ENCODE assay signal across 8 cellular contexts in the genomic region with DNA sequence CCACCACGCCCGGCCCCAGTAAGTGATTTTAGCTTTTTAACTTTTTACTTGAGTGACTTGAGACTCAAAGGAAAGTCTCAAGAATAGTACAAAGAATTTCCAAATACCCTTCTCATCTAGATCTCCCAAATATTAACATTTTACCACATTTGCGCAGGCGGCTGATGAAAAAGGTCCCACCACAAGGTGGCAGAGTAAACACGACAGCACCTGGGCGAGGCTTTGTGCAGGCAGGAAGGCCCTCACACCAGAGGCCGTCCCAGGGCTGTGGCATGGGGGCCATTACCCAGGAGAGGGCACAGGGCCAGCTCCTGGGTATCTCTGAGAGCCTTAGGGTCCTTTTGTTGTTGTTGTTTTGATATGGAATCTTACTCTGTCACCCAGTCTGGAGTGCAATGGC. TPM values are rescaled to one million over a fixed set of nuclear protein-coding genes. Genes with fewer than 3 reads are reported as not detected.
DNase-seq lines count a peak whose midpoint lies in the region; ATAC-seq and TF ChIP-seq lines count a peak whose summit lies in the region.

No MANE protein-coding gene starts in this region.

- H3K27ac ChIP-seq in OCI-LY7 (ENCODE audit: low read depth, low read length, poor library complexity, severe bottlenecking): no peak overlapping the region

- POLR2A ChIA-PET in OCI-LY7 (lab: Charles Lee): interaction anchor here (0.6 kb wide), 1 partner anchor 11 kb away, joined by 5 read pairs; no protein-coding TSS in a partner anchor

- BruUV-seq in OCI-LY7 (replicated peaks; lab: Mats Ljungman, UMichigan): no TSS peak

- no peaks in the 10 kb centered on the region for H3K9me2 ChIP-seq in OCI-LY7 (ENCODE audit: insufficient read depth, low read length)

- peak; percentile 77 for TF ChIP-seq CTCF in OCI-LY7 (conservative IDR thresholded peaks at IDR 0.05; ENCODE audit: low read length)

- intact Hi-C loops in OCI-LY7 (cut with micrococcal nuclease; ENCODE audit: unreplicated experiment): loop anchor here (1.0 to 2.0 kb wide), 2 partner anchors 34 to 145 kb away; no protein-coding TSS in a partner anchor

- H3K9me3 ChIP-seq in OCI-LY7 (ENCODE audit: low read length): no peaks in the 10 kb centered on the region

- H2AFZ ChIP-seq in OCI-LY7 (ENCODE audit: low read length): no peak overlapping the region

- peaks cover 35% of the 10 kb centered on the region for H3K27me3 Mint-ChIP-seq in activated naive CD4-positive, alpha-beta T cell treated with anti-CD3 and anti-CD28 coated beads, Interleukin-2, amount 10 ng/mL, durations not matched to agents 7 days and 5 days

- no peaks in the 10 kb centered on the region for H3K79me2 ChIP-seq in OCI-LY7 (ENCODE audit: insufficient read depth, low read depth, low read length)

- CTCF ChIA-PET in activated naive CD4-positive, alpha-beta T cell treated with anti-CD3 and anti-CD28 coated beads, Interleukin-2, amount 10 ng/mL, durations not matched to agents 7 days and 5 days (lab: Charles Lee): no interaction called here
- CTCF ChIA-PET in OCI-LY7 (lab: Charles Lee; ENCODE audit: unreplicated experiment): no interaction called here

- H3K36me3 Mint-ChIP-seq in activated naive CD4-positive, alpha-beta T cell treated with anti-CD3 and anti-CD28 coated beads, Interleukin-2, amount 10 ng/mL, durations not matched to agents 7 days and 5 days: no peaks in the 10 kb centered on the region

- no peaks in the 10 kb centered on the region for H3K36me3 ChIP-seq in OCI-LY7 (ENCODE audit: insufficient read depth, low read length)

- H4K20me1 ChIP-seq in OCI-LY7 (ENCODE audit: insufficient read depth, low read length): no peaks in the 10 kb centered on the region

- DNase-seq in activated naive CD4-positive, alpha-beta T cell treated with anti-CD3 and anti-CD28 coated beads, Interleukin-2, amount 10 ng/mL, durations not matched to agents 7 days and 5 days: peak; percentile 53
- DNase-seq in activated naive CD4-positive, alpha-beta T cell (lab: John Stamatoyannopoulos, UW): no peak
- DNase-seq in OCI-LY7 (ENCODE audit: low spot score) (peak; percentile 57), dermis microvascular lymphatic vessel endothelial cell (ENCODE audit: low read depth in 2 of 2) (peak; percentile 24 to 45), pons (ENCODE audit: low spot score) (peak; percentile 4), NCI-H2081 treated with DMSO at 0.1 percent for 48 hours (lab: John Stamatoyannopoulos, UW) (no peak)
- DNase-seq in activated naive CD4-positive, alpha-beta T cell treated with Interleukin-2 at 50 U/mL for 16 hours: no peak

- no peak overlapping the region for H3K4me3 ChIP-seq in OCI-LY7 (ENCODE audit: low read depth, low read length, poor library complexity, severe bottlenecking)

- no peak overlapping the region for H3K4me3 Mint-ChIP-seq in activated naive CD4-positive, alpha-beta T cell treated with anti-CD3 and anti-CD28 coated beads, Interleukin-2, amount 10 ng/mL, durations not matched to agents 7 days and 5 days

- no peaks in the 10 kb centered on the region for H3K9me3 Mint-ChIP-seq in activated naive CD4-positive, alpha-beta T cell treated with anti-CD3 and anti-CD28 coated beads, Interleukin-2, amount 10 ng/mL, durations not matched to agents 7 days and 5 days

- no peak overlapping the region for H3K27ac Mint-ChIP-seq in activated naive CD4-positive, alpha-beta T cell treated with anti-CD3 and anti-CD28 coated beads, Interleukin-2, amount 10 ng/mL, durations not matched to agents 7 days and 5 days

- no peak overlapping the region for H3K4me2 ChIP-seq in OCI-LY7 (ENCODE audit: low read length)

- no peak for ATAC-seq in HG02973 (IDR thresholded peaks at IDR 0.05; ENCODE audit: unreplicated experiment)

- peaks cover 16% of the 10 kb centered on the region for H3K4me1 Mint-ChIP-seq in activated naive CD4-positive, alpha-beta T cell treated with anti-CD3 and anti-CD28 coated beads, Interleukin-2, amount 10 ng/mL, durations not matched to agents 7 days and 5 days

- H3K4me1 ChIP-seq in OCI-LY7 (ENCODE audit: insufficient read depth, low read length, poor library complexity, severe bottlenecking): peaks cover 11% of the 10 kb centered on the region

RNA-seq across cellular contexts. Expression of a gene that starts 50.0 kb away (rescaled TPM):
- 37.1 and 51.5 TPM in 2 replicates for total RNA-seq in OCI-LY7 (2014; rRNA removed; shearing (Covaris generic))
- total RNA-seq in OCI-LY7 (2022): 63.6 and 74.3 TPM in 2 replicates
- 57.6 and 85.3 TPM in 2 replicates for total RNA-seq in dermis microvascular lymphatic vessel endothelial cell

Comparison
In these comparisons a context has a peak if more than half of its experiments do, and no peak if none do; other contexts are left out.
1. DNase-seq: peak in activated naive CD4-positive, alpha-beta T cell treated with anti-CD3 and anti-CD28 coated beads, Interleukin-2, amount 10 ng/mL, durations not matched to agents 7 days and 5 days (single experiment), OCI-LY7 (single experiment), dermis microvascular lymphatic vessel endothelial cell (2 of 2) and pons (single experiment); none in activated naive CD4-positive, alpha-beta T cell (0 of 4), NCI-H2081 treated with DMSO at 0.1 percent for 48 hours (single experiment) and activated naive CD4-positive, alpha-beta T cell treated with Interleukin-2 at 50 U/mL for 16 hours (single experiment).